Comparison of ENCODE assay signal across 8 cellular contexts in the genomic region with DNA sequence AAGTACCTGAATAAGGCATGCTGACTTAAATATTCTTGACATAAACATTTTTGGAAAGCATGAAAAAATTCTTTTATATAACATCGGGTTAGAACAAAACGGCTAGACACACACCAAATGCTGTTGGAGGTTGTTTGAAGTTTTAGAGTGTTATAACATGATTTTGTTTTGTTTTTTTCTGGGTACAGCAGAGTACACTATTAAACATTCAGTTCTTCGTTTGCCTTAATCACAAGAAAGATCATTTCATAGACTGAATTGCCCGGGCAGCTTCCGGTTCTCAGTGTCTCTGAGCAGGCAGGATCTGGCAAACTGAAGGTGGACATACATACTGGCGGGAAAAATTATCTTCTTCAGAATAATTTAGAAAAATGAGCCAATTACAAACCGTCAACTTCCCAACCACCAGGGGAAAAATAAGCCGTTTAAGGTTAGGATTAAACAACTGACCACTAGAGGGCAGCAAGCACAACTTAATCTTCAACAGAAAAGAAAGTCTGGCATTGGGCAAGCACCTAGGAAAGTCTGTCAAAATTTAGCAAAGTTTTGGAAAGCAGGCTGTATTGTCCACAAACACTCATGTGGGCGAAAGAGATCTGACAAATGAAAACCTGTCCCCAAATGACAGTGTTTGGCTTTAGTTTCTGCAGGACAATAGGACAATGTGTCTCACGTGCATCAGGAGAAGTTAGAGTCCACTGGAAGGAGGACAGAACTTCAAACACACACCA. TPM values are rescaled to one million over a fixed set of nuclear protein-coding genes. Genes with fewer than 3 reads are reported as not detected.
DNase-seq lines count a peak whose midpoint lies in the region; ATAC-seq and TF ChIP-seq lines count a peak whose summit lies in the region.

No MANE protein-coding gene starts in this region.

- H3K9me3 ChIP-seq in heart right ventricle = no peaks in the 10 kb centered on the region
- no peaks in the 10 kb centered on the region for H3K9me3 ChIP-seq in prostate gland

- ATAC-seq in GM21515 (IDR thresholded peaks at IDR 0.05; ENCODE audit: unreplicated experiment) = peak; percentile 38
- ATAC-seq in heart right ventricle = peak; percentile 57 to 86 (median 77)

- intact Hi-C loops in heart right ventricle (cut with DNase I) (loop anchor here (1.0 to 10.0 kb wide), 19 partner anchors 156 to 626 kb away; partner anchors contain the start of gene PFDN4 (in 1 of the 10)), prostate gland (cut with DNase I) (loop anchor here (2.0 to 10.0 kb wide), 6 partner anchors 196 to 626 kb away; partner anchors contain the start of gene PFDN4)

- 16 to 19% methylated on average over 10 of the region's 10 CpGs for WGBS in heart right ventricle, 2 donors
- 3% methylated on average over 10 of the region's 10 CpGs for WGBS in prostate gland

- H3K36me3 ChIP-seq in heart right ventricle = peaks cover 0 to 86% (median 46%) of the 10 kb centered on the region in 9 donors
- peaks cover 2 to 10% of the 10 kb centered on the region in 2 donors for H3K36me3 ChIP-seq in prostate gland

- H3K27me3 ChIP-seq in heart right ventricle (no peaks in the 10 kb centered on the region), prostate gland (replicated peaks; ENCODE audit: insufficient read depth) (no peaks in the 10 kb centered on the region)

- peak overlapping the region in 8 of 10 donors; percentile 12 to 86 (median 62) for H3K27ac ChIP-seq in heart right ventricle
- peak overlapping the region; percentile 68 to 69 for H3K27ac ChIP-seq in prostate gland

- TF ChIP-seq POLR2A in NB4 (IDR thresholded peaks at IDR 0.05; ENCODE audit: extremely low read depth, insufficient read length) (no peak), prostate gland (IDR thresholded peaks at IDR 0.05) (no peak)

- DNase-seq in COLO829 (ENCODE audit: low spot score) (peak; percentile 93), NB4 (ENCODE audit: low read depth) (peak; percentile 94), SHP77 treated with DMSO at 0.1 percent for 48 hours (lab: John Stamatoyannopoulos, UW) (peak; percentile 81), amniotic epithelial cell (ENCODE audit: low read depth) (peak; percentile 85), heart right ventricle (peak in 1 of 2 donors; percentile 85), prostate gland (ENCODE audit: low spot score) (peak; percentile 86), cortex of kidney (lab: John Stamatoyannopoulos, UW) (no peak)

- H3K4me1 ChIP-seq in heart right ventricle (peaks cover 3 to 75% (median 55%) of the 10 kb centered on the region in 9 donors), prostate gland (replicated peaks) (peaks cover 9% of the 10 kb centered on the region)

- peak; percentile 69 for TF ChIP-seq CTCF in NB4 (IDR thresholded peaks at IDR 0.05; ENCODE audit: low read depth, low read length)
- TF ChIP-seq CTCF in heart right ventricle (IDR thresholded peaks at IDR 0.05) = peak; percentile 80 to 95 (median 87)
- TF ChIP-seq CTCF in prostate gland (IDR thresholded peaks at IDR 0.05) = peak; percentile 88 to 99 (median 97)

- H3K4me3 ChIP-seq in NB4 (ENCODE audit: low read depth, low read length) (peak overlapping the region; percentile 45), heart right ventricle (peak overlapping the region in 5 of 10 donors; percentile 5 to 33 (median 17)), prostate gland (no peak overlapping the region)

RNA-seq across cellular contexts. Expression of gene ZNF217, which starts 15.0 kb away (rescaled TPM):
- total RNA-seq in heart right ventricle (10 to 100 TPM in 3 of 10 donors, 1 to 10 TPM in 7; 7.2 to 18.4 (median 8.5) TPM), prostate gland (10 to 100 TPM; 35.4 to 44.5 TPM)
- 1 to 10 TPM; 3.3 to 5.3 TPM for polyA plus RNA-seq in heart right ventricle
